ENCODE assay signal across 1 cellular context in the genomic region with DNA sequence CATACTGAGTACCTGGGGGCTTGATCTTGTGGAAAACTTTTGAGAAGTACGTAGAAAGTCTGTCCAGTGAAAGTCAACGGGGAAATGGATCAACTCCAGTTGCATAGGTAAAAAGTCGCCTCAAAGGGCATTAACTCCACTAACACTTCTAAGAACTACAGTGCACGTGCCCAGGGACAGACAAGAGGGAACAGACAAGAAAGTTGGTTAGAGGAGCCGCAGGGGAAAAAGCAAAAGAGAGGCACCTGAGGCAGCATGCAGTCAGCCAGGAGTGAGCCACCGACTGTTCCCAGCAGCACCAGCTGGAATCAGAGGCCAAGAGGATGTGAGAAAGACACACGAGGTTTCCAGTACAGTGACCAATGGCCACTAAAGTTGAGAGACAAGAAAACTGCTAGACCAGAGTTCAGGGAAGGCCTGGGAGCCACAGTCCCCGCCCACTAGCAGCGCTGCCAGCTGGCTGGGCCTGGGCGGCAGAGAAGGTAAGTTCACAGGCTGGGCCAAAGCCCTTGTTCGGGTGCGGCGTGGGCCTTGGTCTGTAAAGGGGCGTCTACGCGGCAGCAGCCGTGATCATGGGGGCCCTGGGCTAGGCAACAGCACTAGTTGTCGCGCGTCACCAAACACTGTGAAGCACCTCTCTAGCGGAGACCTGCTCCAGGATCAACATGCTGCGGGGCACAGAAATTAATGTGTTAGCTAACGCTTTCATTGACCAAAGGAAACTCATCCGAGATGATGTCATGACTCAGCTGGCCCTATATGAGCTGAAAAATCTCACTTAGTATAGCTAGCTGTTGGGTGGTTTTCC.
TF ChIP-seq lines count a peak whose summit lies in the region.

No MANE protein-coding gene starts in this region.

TF ChIP-seq in K562, 482 proteins besides CTCF, POLR2A, EP300 and RAD21 (continued from another document):
- TF ChIP-seq, protein P1, sequence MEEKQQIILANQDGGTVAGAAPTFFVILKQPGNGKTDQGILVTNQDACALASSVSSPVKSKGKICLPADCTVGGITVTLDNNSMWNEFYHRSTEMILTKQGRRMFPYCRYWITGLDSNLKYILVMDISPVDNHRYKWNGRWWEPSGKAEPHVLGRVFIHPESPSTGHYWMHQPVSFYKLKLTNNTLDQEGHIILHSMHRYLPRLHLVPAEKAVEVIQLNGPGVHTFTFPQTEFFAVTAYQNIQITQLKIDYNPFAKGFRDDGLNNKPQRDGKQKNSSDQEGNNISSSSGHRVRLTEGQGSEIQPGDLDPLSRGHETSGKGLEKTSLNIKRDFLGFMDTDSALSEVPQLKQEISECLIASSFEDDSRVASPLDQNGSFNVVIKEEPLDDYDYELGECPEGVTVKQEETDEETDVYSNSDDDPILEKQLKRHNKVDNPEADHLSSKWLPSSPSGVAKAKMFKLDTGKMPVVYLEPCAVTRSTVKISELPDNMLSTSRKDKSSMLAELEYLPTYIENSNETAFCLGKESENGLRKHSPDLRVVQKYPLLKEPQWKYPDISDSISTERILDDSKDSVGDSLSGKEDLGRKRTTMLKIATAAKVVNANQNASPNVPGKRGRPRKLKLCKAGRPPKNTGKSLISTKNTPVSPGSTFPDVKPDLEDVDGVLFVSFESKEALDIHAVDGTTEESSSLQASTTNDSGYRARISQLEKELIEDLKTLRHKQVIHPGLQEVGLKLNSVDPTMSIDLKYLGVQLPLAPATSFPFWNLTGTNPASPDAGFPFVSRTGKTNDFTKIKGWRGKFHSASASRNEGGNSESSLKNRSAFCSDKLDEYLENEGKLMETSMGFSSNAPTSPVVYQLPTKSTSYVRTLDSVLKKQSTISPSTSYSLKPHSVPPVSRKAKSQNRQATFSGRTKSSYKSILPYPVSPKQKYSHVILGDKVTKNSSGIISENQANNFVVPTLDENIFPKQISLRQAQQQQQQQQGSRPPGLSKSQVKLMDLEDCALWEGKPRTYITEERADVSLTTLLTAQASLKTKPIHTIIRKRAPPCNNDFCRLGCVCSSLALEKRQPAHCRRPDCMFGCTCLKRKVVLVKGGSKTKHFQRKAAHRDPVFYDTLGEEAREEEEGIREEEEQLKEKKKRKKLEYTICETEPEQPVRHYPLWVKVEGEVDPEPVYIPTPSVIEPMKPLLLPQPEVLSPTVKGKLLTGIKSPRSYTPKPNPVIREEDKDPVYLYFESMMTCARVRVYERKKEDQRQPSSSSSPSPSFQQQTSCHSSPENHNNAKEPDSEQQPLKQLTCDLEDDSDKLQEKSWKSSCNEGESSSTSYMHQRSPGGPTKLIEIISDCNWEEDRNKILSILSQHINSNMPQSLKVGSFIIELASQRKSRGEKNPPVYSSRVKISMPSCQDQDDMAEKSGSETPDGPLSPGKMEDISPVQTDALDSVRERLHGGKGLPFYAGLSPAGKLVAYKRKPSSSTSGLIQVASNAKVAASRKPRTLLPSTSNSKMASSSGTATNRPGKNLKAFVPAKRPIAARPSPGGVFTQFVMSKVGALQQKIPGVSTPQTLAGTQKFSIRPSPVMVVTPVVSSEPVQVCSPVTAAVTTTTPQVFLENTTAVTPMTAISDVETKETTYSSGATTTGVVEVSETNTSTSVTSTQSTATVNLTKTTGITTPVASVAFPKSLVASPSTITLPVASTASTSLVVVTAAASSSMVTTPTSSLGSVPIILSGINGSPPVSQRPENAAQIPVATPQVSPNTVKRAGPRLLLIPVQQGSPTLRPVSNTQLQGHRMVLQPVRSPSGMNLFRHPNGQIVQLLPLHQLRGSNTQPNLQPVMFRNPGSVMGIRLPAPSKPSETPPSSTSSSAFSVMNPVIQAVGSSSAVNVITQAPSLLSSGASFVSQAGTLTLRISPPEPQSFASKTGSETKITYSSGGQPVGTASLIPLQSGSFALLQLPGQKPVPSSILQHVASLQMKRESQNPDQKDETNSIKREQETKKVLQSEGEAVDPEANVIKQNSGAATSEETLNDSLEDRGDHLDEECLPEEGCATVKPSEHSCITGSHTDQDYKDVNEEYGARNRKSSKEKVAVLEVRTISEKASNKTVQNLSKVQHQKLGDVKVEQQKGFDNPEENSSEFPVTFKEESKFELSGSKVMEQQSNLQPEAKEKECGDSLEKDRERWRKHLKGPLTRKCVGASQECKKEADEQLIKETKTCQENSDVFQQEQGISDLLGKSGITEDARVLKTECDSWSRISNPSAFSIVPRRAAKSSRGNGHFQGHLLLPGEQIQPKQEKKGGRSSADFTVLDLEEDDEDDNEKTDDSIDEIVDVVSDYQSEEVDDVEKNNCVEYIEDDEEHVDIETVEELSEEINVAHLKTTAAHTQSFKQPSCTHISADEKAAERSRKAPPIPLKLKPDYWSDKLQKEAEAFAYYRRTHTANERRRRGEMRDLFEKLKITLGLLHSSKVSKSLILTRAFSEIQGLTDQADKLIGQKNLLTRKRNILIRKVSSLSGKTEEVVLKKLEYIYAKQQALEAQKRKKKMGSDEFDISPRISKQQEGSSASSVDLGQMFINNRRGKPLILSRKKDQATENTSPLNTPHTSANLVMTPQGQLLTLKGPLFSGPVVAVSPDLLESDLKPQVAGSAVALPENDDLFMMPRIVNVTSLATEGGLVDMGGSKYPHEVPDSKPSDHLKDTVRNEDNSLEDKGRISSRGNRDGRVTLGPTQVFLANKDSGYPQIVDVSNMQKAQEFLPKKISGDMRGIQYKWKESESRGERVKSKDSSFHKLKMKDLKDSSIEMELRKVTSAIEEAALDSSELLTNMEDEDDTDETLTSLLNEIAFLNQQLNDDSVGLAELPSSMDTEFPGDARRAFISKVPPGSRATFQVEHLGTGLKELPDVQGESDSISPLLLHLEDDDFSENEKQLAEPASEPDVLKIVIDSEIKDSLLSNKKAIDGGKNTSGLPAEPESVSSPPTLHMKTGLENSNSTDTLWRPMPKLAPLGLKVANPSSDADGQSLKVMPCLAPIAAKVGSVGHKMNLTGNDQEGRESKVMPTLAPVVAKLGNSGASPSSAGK (IDR thresholded peaks at IDR 0.05), result peak; percentile 63
- TF ChIP-seq PPARD (CRISPR knock-in tag; IDR thresholded peaks at IDR 0.05) (no peak), HDAC2 (IDR thresholded peaks at IDR 0.05) (no peak), PHF20 (IDR thresholded peaks at IDR 0.05; ENCODE audit: partially characterized antibody) (no peak), SRF (CRISPR knock-in tag; IDR thresholded peaks at IDR 0.05) (no peak), GATAD2A (IDR thresholded peaks at IDR 0.05) (no peak), ZNF511 (CRISPR knock-in tag; IDR thresholded peaks at IDR 0.05) (no peak), ZNF518B (CRISPR knock-in tag; IDR thresholded peaks at IDR 0.05) (no peak), HSF4 (CRISPR knock-in tag; IDR thresholded peaks at IDR 0.05; ENCODE audit: borderline replicate concordance) (no peak)
- TF ChIP-seq, protein P2, sequence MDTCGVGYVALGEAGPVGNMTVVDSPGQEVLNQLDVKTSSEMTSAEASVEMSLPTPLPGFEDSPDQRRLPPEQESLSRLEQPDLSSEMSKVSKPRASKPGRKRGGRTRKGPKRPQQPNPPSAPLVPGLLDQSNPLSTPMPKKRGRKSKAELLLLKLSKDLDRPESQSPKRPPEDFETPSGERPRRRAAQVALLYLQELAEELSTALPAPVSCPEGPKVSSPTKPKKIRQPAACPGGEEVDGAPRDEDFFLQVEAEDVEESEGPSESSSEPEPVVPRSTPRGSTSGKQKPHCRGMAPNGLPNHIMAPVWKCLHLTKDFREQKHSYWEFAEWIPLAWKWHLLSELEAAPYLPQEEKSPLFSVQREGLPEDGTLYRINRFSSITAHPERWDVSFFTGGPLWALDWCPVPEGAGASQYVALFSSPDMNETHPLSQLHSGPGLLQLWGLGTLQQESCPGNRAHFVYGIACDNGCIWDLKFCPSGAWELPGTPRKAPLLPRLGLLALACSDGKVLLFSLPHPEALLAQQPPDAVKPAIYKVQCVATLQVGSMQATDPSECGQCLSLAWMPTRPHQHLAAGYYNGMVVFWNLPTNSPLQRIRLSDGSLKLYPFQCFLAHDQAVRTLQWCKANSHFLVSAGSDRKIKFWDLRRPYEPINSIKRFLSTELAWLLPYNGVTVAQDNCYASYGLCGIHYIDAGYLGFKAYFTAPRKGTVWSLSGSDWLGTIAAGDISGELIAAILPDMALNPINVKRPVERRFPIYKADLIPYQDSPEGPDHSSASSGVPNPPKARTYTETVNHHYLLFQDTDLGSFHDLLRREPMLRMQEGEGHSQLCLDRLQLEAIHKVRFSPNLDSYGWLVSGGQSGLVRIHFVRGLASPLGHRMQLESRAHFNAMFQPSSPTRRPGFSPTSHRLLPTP (IDR thresholded peaks at IDR 0.05; ENCODE audit: borderline replicate concordance, extremely low read depth, insufficient read length), result no peak
TF ChIP-seq in K562: peak in this region for 10.
